Comparison of ENCODE assay signal across 10 cellular contexts in genomic region chr6:28586273-28586672, GRCh38.
DNase-seq lines count a peak whose midpoint lies in the region; ATAC-seq and TF ChIP-seq lines count a peak whose summit lies in the region.
"Had no signal": no experiment of that assay in that cellular context is flagged by ENCODE, and none has a peak within 500 bp of the region (broad histone marks: within the 10 kb centered on the region; RNA-seq: fewer than 3 reads in every experiment).

No MANE protein-coding gene starts in this region.

- peak overlapping the region; percentile 73 for H3K4me3 Mint-ChIP-seq in activated CD4-positive, alpha-beta memory T cell treated with anti-CD3 and anti-CD28 coated beads for 36 hours
- H3K4me3 Mint-ChIP-seq in activated CD4-positive, alpha-beta memory T cell treated with anti-CD3 and anti-CD28 coated beads, Interleukin-2, amount 10 ng/mL, durations not matched to agents 7 days and 5 days = no peak overlapping the region
- peak overlapping the region; percentile 82 for H3K4me3 Mint-ChIP-seq in activated naive CD8-positive, alpha-beta T cell treated with anti-CD3 and anti-CD28 coated beads, Interleukin-2, amount 10 ng/mL, durations not matched to agents 7 days and 5 days

- peaks cover 4% of the 10 kb centered on the region for H3K36me3 Mint-ChIP-seq in activated CD4-positive, alpha-beta memory T cell treated with anti-CD3 and anti-CD28 coated beads for 36 hours
- H3K36me3 Mint-ChIP-seq in activated CD4-positive, alpha-beta memory T cell treated with anti-CD3 and anti-CD28 coated beads, Interleukin-2, amount 10 ng/mL, durations not matched to agents 7 days and 5 days (ENCODE audit: low read depth) = peaks cover 5% of the 10 kb centered on the region
- no peaks in the 10 kb centered on the region for H3K36me3 Mint-ChIP-seq in activated naive CD8-positive, alpha-beta T cell treated with anti-CD3 and anti-CD28 coated beads, Interleukin-2, amount 10 ng/mL, durations not matched to agents 7 days and 5 days

- peaks cover 68% of the 10 kb centered on the region for H3K27me3 Mint-ChIP-seq in activated CD4-positive, alpha-beta memory T cell treated with anti-CD3 and anti-CD28 coated beads for 36 hours
- peaks cover 69% of the 10 kb centered on the region for H3K27me3 Mint-ChIP-seq in activated CD4-positive, alpha-beta memory T cell treated with anti-CD3 and anti-CD28 coated beads, Interleukin-2, amount 10 ng/mL, durations not matched to agents 7 days and 5 days
- H3K27me3 Mint-ChIP-seq in activated naive CD8-positive, alpha-beta T cell treated with anti-CD3 and anti-CD28 coated beads, Interleukin-2, amount 10 ng/mL, durations not matched to agents 7 days and 5 days = peaks cover 64% of the 10 kb centered on the region

- TF ChIP-seq CTCF in testis (IDR thresholded peaks at IDR 0.05) = no peak

- H3K4me3 ChIP-seq in testis = peak overlapping the region; percentile 39 to 74
- H3K4me3 ChIP-seq: BLaER1 treated with 17β-estradiol and CSF1 and Interleukin-3, amounts not matched to agents 10 nM and 100 nM; K562 had no signal

- H3K27ac ChIP-seq in testis = peak overlapping the region; percentile 53 to 82
- H3K27ac ChIP-seq: BLaER1 treated with 17β-estradiol and CSF1 and Interleukin-3, amounts not matched to agents 10 nM and 100 nM had no signal

- no peaks in the 10 kb centered on the region for H3K9me3 ChIP-seq in testis

- peaks cover 20% of the 10 kb centered on the region for H3K4me1 Mint-ChIP-seq in activated CD4-positive, alpha-beta memory T cell treated with anti-CD3 and anti-CD28 coated beads for 36 hours (ENCODE audit: low read depth)
- peaks cover 34% of the 10 kb centered on the region for H3K4me1 Mint-ChIP-seq in activated CD4-positive, alpha-beta memory T cell treated with anti-CD3 and anti-CD28 coated beads, Interleukin-2, amount 10 ng/mL, durations not matched to agents 7 days and 5 days
- H3K4me1 Mint-ChIP-seq in activated naive CD8-positive, alpha-beta T cell treated with anti-CD3 and anti-CD28 coated beads, Interleukin-2, amount 10 ng/mL, durations not matched to agents 7 days and 5 days = peaks cover 26% of the 10 kb centered on the region

- CTCF ChIA-PET in activated CD4-positive, alpha-beta memory T cell treated with anti-CD3 and anti-CD28 coated beads for 36 hours (lab: Charles Lee) = no interaction called here
- CTCF ChIA-PET in activated CD4-positive, alpha-beta memory T cell treated with anti-CD3 and anti-CD28 coated beads, Interleukin-2, amount 10 ng/mL, durations not matched to agents 7 days and 5 days (lab: Charles Lee) = interaction anchor here (1.0 to 1.2 kb wide), 2 partner anchors 251 to 1282 kb away, joined by 3 read pairs; no protein-coding TSS in a partner anchor

- H3K27ac Mint-ChIP-seq in activated CD4-positive, alpha-beta memory T cell treated with anti-CD3 and anti-CD28 coated beads for 36 hours = no peak overlapping the region
- H3K27ac Mint-ChIP-seq in activated CD4-positive, alpha-beta memory T cell treated with anti-CD3 and anti-CD28 coated beads, Interleukin-2, amount 10 ng/mL, durations not matched to agents 7 days and 5 days = no peak overlapping the region
- no peak overlapping the region for H3K27ac Mint-ChIP-seq in activated naive CD8-positive, alpha-beta T cell treated with anti-CD3 and anti-CD28 coated beads, Interleukin-2, amount 10 ng/mL, durations not matched to agents 7 days and 5 days

- H3K4me1 ChIP-seq in testis = peaks cover 7% of the 10 kb centered on the region

- POLR2A ChIA-PET in activated CD4-positive, alpha-beta memory T cell treated with anti-CD3 and anti-CD28 coated beads for 36 hours (lab: Charles Lee) = no interaction called here
- POLR2A ChIA-PET in activated CD4-positive, alpha-beta memory T cell treated with anti-CD3 and anti-CD28 coated beads, Interleukin-2, amount 10 ng/mL, durations not matched to agents 7 days and 5 days (lab: Charles Lee) = no interaction called here
- POLR2A ChIA-PET in activated naive CD8-positive, alpha-beta T cell treated with anti-CD3 and anti-CD28 coated beads, Interleukin-2, amount 10 ng/mL, durations not matched to agents 7 days and 5 days (lab: Charles Lee) = no interaction called here

- DNase-seq in activated CD4-positive, alpha-beta memory T cell treated with anti-CD3 and anti-CD28 coated beads for 36 hours = no peak
- DNase-seq in activated CD4-positive, alpha-beta memory T cell treated with anti-CD3 and anti-CD28 coated beads, Interleukin-2, amount 10 ng/mL, durations not matched to agents 7 days and 5 days = no peak
- no peak for DNase-seq in activated naive CD8-positive, alpha-beta T cell treated with anti-CD3 and anti-CD28 coated beads, Interleukin-2, amount 10 ng/mL, durations not matched to agents 7 days and 5 days
- peak; percentile 30 for DNase-seq in left kidney (ENCODE audit: low read depth, low spot score)
- DNase-seq in testis = peak; percentile 52
- DNase-seq in DMS53 treated with DMSO at 0.1 percent for 48 hours (lab: John Stamatoyannopoulos, UW; ENCODE audit: unreplicated experiment) = no peak

- intact Hi-C loops in activated CD4-positive, alpha-beta memory T cell treated with anti-CD3 and anti-CD28 coated beads for 36 hours (cut with micrococcal nuclease) = loop anchor here (2.0 kb wide), 2 partner anchors 43 to 505 kb away; partner anchors contain the start of gene ZNF165
- intact Hi-C loops in testis (cut with DNase I; ENCODE audit: low total_unique reads) = no loop called here

- ATAC-seq in activated naive CD8-positive, alpha-beta T cell treated with anti-CD3 and anti-CD28 coated beads, Interleukin-2, amount 10 ng/mL, durations not matched to agents 7 days and 5 days (ENCODE audit: low read depth) = no peak
- ATAC-seq in HG03565 (IDR thresholded peaks at IDR 0.05; ENCODE audit: unreplicated experiment) (no peak), GM21619 (IDR thresholded peaks at IDR 0.05; ENCODE audit: unreplicated experiment) (no peak)
- ATAC-seq: K562 had no signal

- no peaks in the 10 kb centered on the region for H3K27me3 ChIP-seq in testis

- 44 to 55% methylated on average over 6 of the region's 6 CpGs for WGBS in testis, 2 donors

- H3K36me3 ChIP-seq in testis (ENCODE audit: low read depth, missing control alignments) = no peaks in the 10 kb centered on the region
- H3K36me3 ChIP-seq: BLaER1 treated with 17β-estradiol and CSF1 and Interleukin-3, amounts not matched to agents 10 nM and 100 nM had no signal

- no peak for TF ChIP-seq POLR2A in testis (IDR thresholded peaks at IDR 0.05)

- no peaks in the 10 kb centered on the region for H3K9me3 Mint-ChIP-seq in activated CD4-positive, alpha-beta memory T cell treated with anti-CD3 and anti-CD28 coated beads for 36 hours
- H3K9me3 Mint-ChIP-seq in activated CD4-positive, alpha-beta memory T cell treated with anti-CD3 and anti-CD28 coated beads, Interleukin-2, amount 10 ng/mL, durations not matched to agents 7 days and 5 days = peaks cover 2% of the 10 kb centered on the region
- H3K9me3 Mint-ChIP-seq in activated naive CD8-positive, alpha-beta T cell treated with anti-CD3 and anti-CD28 coated beads, Interleukin-2, amount 10 ng/mL, durations not matched to agents 7 days and 5 days = peaks cover 6% of the 10 kb centered on the region

Comparison
In these comparisons a context has a peak if more than half of its experiments do, and no peak if none do; other contexts are left out.
1. DNase-seq: peak in left kidney (single experiment) and testis (single experiment); none in activated CD4-positive, alpha-beta memory T cell treated with anti-CD3 and anti-CD28 coated beads for 36 hours (single experiment), activated CD4-positive, alpha-beta memory T cell treated with anti-CD3 and anti-CD28 coated beads, Interleukin-2, amount 10 ng/mL, durations not matched to agents 7 days and 5 days (single experiment), activated naive CD8-positive, alpha-beta T cell treated with anti-CD3 and anti-CD28 coated beads, Interleukin-2, amount 10 ng/mL, durations not matched to agents 7 days and 5 days (single experiment) and DMS53 treated with DMSO at 0.1 percent for 48 hours (single experiment).